In the genomic region with DNA sequence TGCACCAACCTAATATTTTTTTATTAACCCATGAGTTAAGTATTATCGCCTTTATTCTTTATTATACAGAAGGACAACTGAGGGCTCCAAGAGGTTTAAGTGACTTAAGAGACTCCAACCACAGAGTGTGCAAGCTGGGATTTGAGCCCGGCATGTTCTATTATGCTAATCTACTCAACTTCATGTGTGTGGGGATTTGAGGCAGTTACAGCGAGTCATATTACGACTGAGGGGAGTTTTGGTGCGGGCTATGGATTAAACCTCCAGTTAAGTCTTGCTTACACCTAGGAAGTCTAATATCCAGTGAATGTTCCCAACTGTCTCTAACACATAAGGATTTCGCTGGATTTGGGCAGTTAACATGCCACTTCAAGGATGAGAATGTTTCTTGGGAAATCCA, we compare ENCODE assay signal across 1 cellular context.
TF ChIP-seq lines count a peak whose summit lies in the region.

No MANE protein-coding gene starts in this region.

TF ChIP-seq in HepG2, 621 proteins besides CTCF, POLR2A, EP300 and RAD21 (continued from another document):
- no peak for TF ChIP-seq MAF1 (CRISPR knock-in tag; IDR thresholded peaks at IDR 0.05; ENCODE audit: borderline replicate concordance)
- no peak for TF ChIP-seq NFYB (CRISPR knock-in tag; IDR thresholded peaks at IDR 0.05)
- no peak for TF ChIP-seq IRF2 (CRISPR knock-in tag; IDR thresholded peaks at IDR 0.05)
- TF ChIP-seq ZNF124 (CRISPR knock-in tag; IDR thresholded peaks at IDR 0.05): no peak
- no peak for TF ChIP-seq ZNF234 (CRISPR knock-in tag; conservative IDR thresholded peaks at IDR 0.05)
- no peak for TF ChIP-seq ZBTB20 (CRISPR knock-in tag; IDR thresholded peaks at IDR 0.05; ENCODE audit: borderline replicate concordance, low read depth)
- TF ChIP-seq KDM3A (CRISPR knock-in tag; IDR thresholded peaks at IDR 0.05; ENCODE audit: low read depth): no peak
- no peak for TF ChIP-seq HOXA7 (CRISPR knock-in tag; IDR thresholded peaks at IDR 0.05)
- no peak for TF ChIP-seq ZIK1 (CRISPR knock-in tag; IDR thresholded peaks at IDR 0.05; ENCODE audit: borderline replicate concordance, low read depth)
- no peak for TF ChIP-seq ZNF841 (CRISPR knock-in tag; IDR thresholded peaks at IDR 0.05; ENCODE audit: borderline replicate concordance)
- no peak for TF ChIP-seq ZNF703 (CRISPR knock-in tag; IDR thresholded peaks at IDR 0.05; ENCODE audit: borderline replicate concordance)
